ENCODE assay signal across 30 cellular contexts in the genomic region with DNA sequence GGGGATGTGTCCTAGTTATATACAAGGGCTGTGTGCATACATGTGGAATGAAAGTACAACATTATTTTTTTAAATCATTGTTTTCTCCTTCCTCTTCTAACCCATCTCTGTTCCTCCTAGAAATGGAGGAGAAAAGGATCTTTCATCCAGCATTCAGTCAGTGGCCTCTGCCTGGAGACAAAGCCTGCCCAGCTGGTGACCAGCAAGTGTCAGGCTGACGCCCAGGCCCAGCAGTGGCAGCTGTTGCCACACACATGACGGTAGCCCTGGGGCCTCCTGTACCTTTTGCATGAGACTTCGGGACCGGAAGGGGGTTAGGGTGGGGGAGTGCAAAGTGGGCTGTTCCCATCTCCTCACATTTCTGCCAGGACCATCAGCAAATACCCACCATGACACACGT.
"Had no signal": no experiment of that assay in that cellular context is flagged by ENCODE, and none has a peak within 500 bp of the region (broad histone marks: within the 10 kb centered on the region; RNA-seq: fewer than 3 reads in every experiment).

No MANE protein-coding gene starts in this region.

- H3K4me1 ChIP-seq: body of pancreas, right lobe of liver, upper lobe of right lung had no signal

- DNase-seq: activated CD4-positive, alpha-beta T cell treated with anti-CD3 and anti-CD28 coated beads for 48 hours; activated CD8-positive, alpha-beta T cell treated with anti-CD3 and anti-CD28 coated beads for 36 hours; activated T-cell treated with anti-CD3 and anti-CD28 coated beads, Interleukin-2, amount 50 U/mL, for 4 hours; aorta; body of pancreas; cerebellar nuclear complex; foreskin fibroblast; heart left ventricle; immature natural killer cell; kidney; left colon; midbrain; natural killer cell; right lobe of liver; stimulated activated CD4-positive, alpha-beta T cell treated with anti-CD3 and anti-CD28 coated beads, Interleukin-4, amount 100 ng/mL, for 24 hours; stimulated activated naive CD4-positive, alpha-beta T cell; T-helper 9 cell; tibial artery; upper lobe of right lung had no signal

- H3K9me3 ChIP-seq: body of pancreas, heart left ventricle, right lobe of liver, suprapubic skin, tibial artery, upper lobe of right lung had no signal

- H3K36me3 ChIP-seq: cardiac muscle cell, neural progenitor cell, right lobe of liver, suprapubic skin, upper lobe of right lung had no signal

- H3K4me3 Mint-ChIP-seq: activated CD8-positive, alpha-beta T cell treated with anti-CD3 and anti-CD28 coated beads for 36 hours; activated naive CD4-positive, alpha-beta T cell treated with anti-CD3 and anti-CD28 coated beads, Interleukin-2, amount 50 U/mL, for 24 hours; activated T-cell treated with anti-CD3 and anti-CD28 coated beads, Interleukin-2, amount 50 U/mL, for 4 hours; activated T-helper 17 cell treated with anti-CD3 and anti-CD28 coated beads, Interleukin-2, amount 50 U/mL, for 72 hours; immature natural killer cell; natural killer cell; neural progenitor cell had no signal

- H3K9me3 Mint-ChIP-seq: activated CD8-positive, alpha-beta T cell treated with anti-CD3 and anti-CD28 coated beads for 36 hours; activated naive CD4-positive, alpha-beta T cell treated with anti-CD3 and anti-CD28 coated beads, Interleukin-2, amount 50 U/mL, for 24 hours; activated T-cell treated with anti-CD3 and anti-CD28 coated beads, Interleukin-2, amount 50 U/mL, for 4 hours; activated T-helper 17 cell treated with anti-CD3 and anti-CD28 coated beads, Interleukin-2, amount 50 U/mL, for 72 hours; immature natural killer cell; natural killer cell; neural progenitor cell had no signal

- H3K27ac Mint-ChIP-seq: activated CD8-positive, alpha-beta T cell treated with anti-CD3 and anti-CD28 coated beads for 36 hours; activated naive CD4-positive, alpha-beta T cell treated with anti-CD3 and anti-CD28 coated beads, Interleukin-2, amount 50 U/mL, for 24 hours; activated T-helper 17 cell treated with anti-CD3 and anti-CD28 coated beads, Interleukin-2, amount 50 U/mL, for 72 hours; immature natural killer cell; natural killer cell; progenitor cell of endocrine pancreas had no signal

- H3K27me3 ChIP-seq: body of pancreas, cardiac muscle cell, heart left ventricle, neural progenitor cell, right lobe of liver, suprapubic skin, tibial artery, upper lobe of right lung had no signal

- H3K36me3 Mint-ChIP-seq: activated naive CD4-positive, alpha-beta T cell treated with anti-CD3 and anti-CD28 coated beads, Interleukin-2, amount 50 U/mL, for 24 hours; immature natural killer cell; natural killer cell had no signal

- ATAC-seq: activated CD4-positive, CD25-positive, alpha-beta regulatory T cell treated with anti-CD3 and anti-CD28 coated beads, Interleukin-2, amount 50 U/mL, for 24 hours; activated CD8-positive, alpha-beta T cell treated with anti-CD3 and anti-CD28 coated beads for 36 hours; activated T-cell treated with anti-CD3 and anti-CD28 coated beads, Interleukin-2, amount 50 U/mL, for 4 hours; activated T-helper 17 cell treated with anti-CD3 and anti-CD28 coated beads, Interleukin-2, amount 50 U/mL, for 72 hours; body of pancreas; heart left ventricle; left colon; natural killer cell; right lobe of liver had no signal

- H3K4me2 ChIP-seq: neural progenitor cell had no signal

- H3K27ac ChIP-seq: body of pancreas, cardiac muscle cell, coronary artery, heart left ventricle, neural progenitor cell, right lobe of liver, skin epidermis, suprapubic skin, tibial artery, upper lobe of right lung, VCaP had no signal

- H3K27me3 Mint-ChIP-seq: activated CD8-positive, alpha-beta T cell treated with anti-CD3 and anti-CD28 coated beads for 36 hours; activated naive CD4-positive, alpha-beta T cell treated with anti-CD3 and anti-CD28 coated beads, Interleukin-2, amount 50 U/mL, for 24 hours; activated T-helper 17 cell treated with anti-CD3 and anti-CD28 coated beads, Interleukin-2, amount 50 U/mL, for 72 hours; progenitor cell of endocrine pancreas had no signal

- FAIRE-seq: kidney, TTC549 had no signal

- H2AFZ ChIP-seq: neural progenitor cell had no signal

- H3K4me3 ChIP-seq: body of pancreas, cardiac muscle cell, coronary artery, heart left ventricle, neural progenitor cell, right lobe of liver, skin epidermis, suprapubic skin, tibial artery, upper lobe of right lung had no signal
